ENCODE assay signal across 13 cellular contexts in the genomic region with DNA sequence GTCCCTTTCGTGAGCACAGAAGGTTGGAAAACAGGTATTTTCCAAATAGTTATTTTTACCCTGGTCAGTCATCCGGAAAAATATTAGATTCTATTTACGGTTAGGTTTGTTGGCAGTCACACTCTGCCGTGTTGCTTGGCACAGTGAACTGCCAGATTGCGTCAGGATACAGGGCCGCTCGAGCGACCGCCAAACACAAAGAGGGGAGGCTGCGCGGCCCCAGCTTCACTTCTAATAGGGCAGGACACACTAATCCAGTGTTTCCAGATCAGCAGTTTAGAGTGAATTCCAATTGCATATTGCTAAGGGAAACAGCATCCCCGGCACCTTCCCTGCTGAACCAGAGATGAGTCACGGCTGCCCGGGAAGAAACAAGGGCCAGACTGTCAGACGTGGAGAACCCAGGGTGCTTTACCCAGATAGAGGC. TPM values are rescaled to one million over a fixed set of nuclear protein-coding genes. Genes with fewer than 3 reads are reported as not detected.
A peak's percentile ranks its signal among the peaks of the same experiment; 100 is the strongest.
DNase-seq lines count a peak whose midpoint lies in the region; ATAC-seq, FAIRE-seq and TF ChIP-seq lines count a peak whose summit lies in the region.
"Had no signal": no experiment of that assay in that cellular context is flagged by ENCODE, and none has a peak within 500 bp of the region (broad histone marks: within the 10 kb centered on the region; RNA-seq: fewer than 3 reads in every experiment).

No MANE protein-coding gene starts in this region.

- peaks cover 4 to 21% (median 17%) of the 10 kb centered on the region in 5 experiments for H3K9me3 Mint-ChIP-seq in brain
- peaks cover 5% of the 10 kb centered on the region for H3K9me3 Mint-ChIP-seq in activated T-cell treated with anti-CD3 and anti-CD28 coated beads, Interleukin-2, amount 50 U/mL, for 4 hours

- FAIRE-seq in kidney (lab: Jason Lieb, UNC) (no peak), GM12892 (lab: Jason Lieb, UNC) (no peak)

- peak; percentile 44 for DNase-seq in A673 (ENCODE audit: low spot score)
- DNase-seq in HT1080 (ENCODE audit: low read depth) = peak; percentile 93
- peak; percentile 86 for DNase-seq in kidney
- no peak for DNase-seq in activated T-cell treated with anti-CD3 and anti-CD28 coated beads, Interleukin-2, amount 50 U/mL, for 4 hours
- no peak for DNase-seq in GM12892 (ENCODE audit: insufficient read length)
- no peak for DNase-seq in NOMO-1 treated with dmso at 0.1 percent for 144 hours (lab: John Stamatoyannopoulos, UW; ENCODE audit: unreplicated experiment)
- no peak for DNase-seq in SKM-1 treated with dmso at 0.1 percent for 144 hours (lab: John Stamatoyannopoulos, UW; ENCODE audit: unreplicated experiment)
- DNase-seq: effector CD8-positive, alpha-beta T cell; Karpas-422; upper lobe of right lung had no signal

- intact Hi-C loops in A673 (cut with micrococcal nuclease; ENCODE audit: unreplicated experiment) (no loop called here), kidney (cut with DNase I) (no loop called here)

- CTCF ChIA-PET in A673 (lab: Charles Lee) = interaction anchor here (0.8 kb wide), 1 partner anchor 277 kb away, joined by 3 read pairs; no protein-coding TSS in a partner anchor

- peaks cover 7% of the 10 kb centered on the region for H3K9me3 ChIP-seq in A673 (ENCODE audit: low read depth, low read length, poor library complexity, severe bottlenecking)
- H3K9me3 ChIP-seq in kidney (ENCODE audit: control insufficient read depth in 1 of 2, low read length in 2 of 2) = no peaks in the 10 kb centered on the region
- H3K9me3 ChIP-seq: upper lobe of right lung had no signal

- no peak overlapping the region for H3K4me3 ChIP-seq in A673 (ENCODE audit: low read depth, low read length, poor library complexity, severe bottlenecking)
- H3K4me3 ChIP-seq in kidney (ENCODE audit: low read length in 2 of 2) = no peak overlapping the region
- H3K4me3 ChIP-seq: upper lobe of right lung had no signal

- peaks cover 3% of the 10 kb centered on the region for H3K27me3 Mint-ChIP-seq in brain
- H3K27me3 Mint-ChIP-seq in activated T-cell treated with anti-CD3 and anti-CD28 coated beads, Interleukin-2, amount 50 U/mL, for 4 hours (ENCODE audit: low read depth) = peaks cover 9% of the 10 kb centered on the region

- no peak overlapping the region for H3K9ac ChIP-seq in kidney (ENCODE audit: low read length in 2 of 2)

- peaks cover 35% of the 10 kb centered on the region for H3K4me1 Mint-ChIP-seq in brain
- H3K4me1 Mint-ChIP-seq in activated T-cell treated with anti-CD3 and anti-CD28 coated beads, Interleukin-2, amount 50 U/mL, for 4 hours (ENCODE audit: low read depth) = peaks cover 7% of the 10 kb centered on the region

- H3K27me3 ChIP-seq in A673 (replicated peaks; ENCODE audit: insufficient read depth, low read depth, low read length, poor library complexity) = no peaks in the 10 kb centered on the region

- BruUV-seq in A673 (replicated peaks; lab: Mats Ljungman, UMichigan) = no TSS peak

- no peak overlapping the region for H3K27ac ChIP-seq in A673 (ENCODE audit: low read depth, low read length, poor library complexity, severe bottlenecking)
- peak overlapping the region in 1 of 2 donors; percentile 9 for H3K27ac ChIP-seq in kidney (ENCODE audit: low read depth in 2 of 2, low read length in 2 of 2)
- H3K27ac ChIP-seq: upper lobe of right lung had no signal

- H3K36me3 Mint-ChIP-seq in brain = peaks cover 4% of the 10 kb centered on the region
- H3K36me3 Mint-ChIP-seq in activated T-cell treated with anti-CD3 and anti-CD28 coated beads, Interleukin-2, amount 50 U/mL, for 4 hours (ENCODE audit: insufficient read depth) = peaks cover 2% of the 10 kb centered on the region
- H3K36me3 Mint-ChIP-seq: CD14-positive monocyte had no signal

- POLR2A ChIA-PET in A673 (lab: Charles Lee; ENCODE audit: low non-redundant PET) = no interaction called here

- ATAC-seq in activated T-cell treated with anti-CD3 and anti-CD28 coated beads, Interleukin-2, amount 50 U/mL, for 4 hours = no peak
- ATAC-seq: upper lobe of right lung had no signal

- no peak for TF ChIP-seq CTCF in A673 (conservative IDR thresholded peaks at IDR 0.05; ENCODE audit: low read depth, low read length)
- TF ChIP-seq CTCF in brain (conservative IDR thresholded peaks at IDR 0.05) = no peak
- TF ChIP-seq CTCF in kidney (IDR thresholded peaks at IDR 0.05; ENCODE audit: borderline replicate concordance, extremely low read depth, insufficient read depth) = no peak

- H3K4me1 ChIP-seq in A673 (ENCODE audit: insufficient read depth, low read length, poor library complexity, severe bottlenecking) (peaks cover 11% of the 10 kb centered on the region), kidney (ENCODE audit: control insufficient read depth in 1 of 2, insufficient read depth in 1 of 2, low read depth in 1 of 2, low read length in 2 of 2) (no peaks in the 10 kb centered on the region)

- peak overlapping the region in 3 of 5 experiments; percentile 78 to 90 (median 85) for H3K27ac Mint-ChIP-seq in brain
- H3K27ac Mint-ChIP-seq: CD14-positive monocyte had no signal

- H3K4me3 Mint-ChIP-seq in brain = no peak overlapping the region
- H3K4me3 Mint-ChIP-seq in activated T-cell treated with anti-CD3 and anti-CD28 coated beads, Interleukin-2, amount 50 U/mL, for 4 hours = no peak overlapping the region
- H3K4me3 Mint-ChIP-seq: CD14-positive monocyte had no signal

- TF ChIP-seq POLR2A in GM12892 (IDR thresholded peaks at IDR 0.05; ENCODE audit: low read depth, low read length) = no peak

- no peaks in the 10 kb centered on the region for H3K36me3 ChIP-seq in A673 (ENCODE audit: insufficient read depth, low read length, poor library complexity, severe bottlenecking)
- no peaks in the 10 kb centered on the region for H3K36me3 ChIP-seq in kidney (ENCODE audit: control insufficient read depth in 1 of 2, insufficient read depth in 2 of 2, low read length in 2 of 2)
- H3K36me3 ChIP-seq: upper lobe of right lung had no signal

RNA-seq across cellular contexts. Expression of a gene that starts 22.9 kb away (rescaled TPM):
- total RNA-seq in A673 (2021) (not detected in 2 replicates), kidney (not detected)
- not detected in 2 replicates for total RNA-seq in HT1080 (2014; rRNA removed; shearing (Covaris generic))
- not detected in 2 replicates for polyA plus RNA-seq in HT1080 (2015; cell fraction: cytosol; rRNA removed)
- not detected in 2 replicates for polyA plus RNA-seq in HT1080 (2015; cell fraction: nucleus; rRNA removed)
- polyA plus RNA-seq in brain (ENCODE audit: insufficient read depth, low read depth, low replicate concordance) (3.3 TPM), kidney (ENCODE audit: insufficient read depth, low read depth, low replicate concordance) (0.39 TPM)
- total RNA-seq in activated T-cell treated with anti-CD3 and anti-CD28 coated beads, Interleukin-2, amount 50 U/mL, for 4 hours = not detected
- 0.06 TPM for polyA plus RNA-seq in GM12892 (2012; ENCODE audit: missing spikeins)
- total RNA-seq: activated CD8-positive, alpha-beta memory T cell treated with anti-CD3 and anti-CD28 coated beads for 36 hours had no signal
- polyA plus RNA-seq: CD14-positive monocyte had no signal

Comparison
In these comparisons a context has a peak if more than half of its experiments do, and no peak if none do; other contexts are left out.
1. DNase-seq: peak in A673 (single experiment), HT1080 (single experiment) and kidney (single experiment); none in activated T-cell treated with anti-CD3 and anti-CD28 coated beads, Interleukin-2, amount 50 U/mL, for 4 hours (single experiment), GM12892 (single experiment), NOMO-1 treated with dmso at 0.1 percent for 144 hours (single experiment) and SKM-1 treated with dmso at 0.1 percent for 144 hours (single experiment).